ENCODE assay signal across 27 cellular contexts in the genomic region with DNA sequence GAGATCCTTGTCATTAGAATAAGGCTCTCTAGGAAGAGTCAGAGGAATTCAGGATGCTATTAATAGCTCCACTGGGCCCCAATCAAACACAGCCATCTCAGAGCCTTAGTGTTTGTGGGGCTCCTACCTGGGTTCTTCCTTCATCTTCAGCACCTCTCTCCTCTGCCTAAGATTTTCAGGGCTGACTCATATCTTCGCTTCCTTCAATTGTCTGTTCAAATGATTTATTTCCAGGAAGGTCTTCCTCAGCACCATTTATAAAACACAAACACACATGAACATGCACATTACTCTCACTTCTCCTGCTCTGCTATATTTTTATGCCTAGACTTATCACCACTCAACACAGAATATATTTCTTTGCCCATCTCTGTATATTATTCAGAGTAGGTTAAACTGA.
DNase-seq lines count a peak whose midpoint lies in the region; ATAC-seq, FAIRE-seq and TF ChIP-seq lines count a peak whose summit lies in the region.
"Had no signal": no experiment of that assay in that cellular context is flagged by ENCODE, and none has a peak within 500 bp of the region (broad histone marks: within the 10 kb centered on the region; RNA-seq: fewer than 3 reads in every experiment).

No MANE protein-coding gene starts in this region.

- no peak for FAIRE-seq in kidney (lab: Jason Lieb, UNC)
- FAIRE-seq: frontal cortex, G401.6 had no signal

- H3K4me3 Mint-ChIP-seq in HFFc6 = peak overlapping the region; percentile 57
- H3K4me3 Mint-ChIP-seq in activated naive CD8-positive, alpha-beta T cell treated with anti-CD3 and anti-CD28 coated beads, Interleukin-2, amount 50 U/mL, for 24 hours = no peak overlapping the region
- no peak overlapping the region for H3K4me3 Mint-ChIP-seq in natural killer cell
- H3K4me3 Mint-ChIP-seq: activated B cell treated with CpG ODN at 0.5 μM for 24 hours; activated T-helper 17 cell treated with anti-CD3 and anti-CD28 coated beads, Interleukin-2, amount 50 U/mL, for 72 hours; CD4-positive, alpha-beta T cell had no signal

- WGBS in hepatocyte (ENCODE audit: low lambda C conversion rate, missing lambda C conversion rate) = 89% methylated on average over 1 of the region's 1 CpG

- H3K4me2 ChIP-seq in hepatocyte = no peak overlapping the region

- no peaks in the 10 kb centered on the region for H3K36me3 ChIP-seq in RWPE2 (ENCODE audit: low read depth)
- H3K36me3 ChIP-seq in hepatocyte (replicated peaks; ENCODE audit: insufficient read depth, low read depth) = no peaks in the 10 kb centered on the region
- no peaks in the 10 kb centered on the region for H3K36me3 ChIP-seq in skeletal muscle tissue (ENCODE audit: control insufficient read depth in 3 of 3, insufficient read depth in 3 of 3, low read length in 3 of 3)
- H3K36me3 ChIP-seq in kidney (ENCODE audit: control insufficient read depth in 1 of 2, insufficient read depth in 2 of 2, low read length in 2 of 2) = no peaks in the 10 kb centered on the region
- H3K36me3 ChIP-seq: tibial nerve had no signal

- no peak for DNase-seq in HFFc6
- no peak for DNase-seq in RWPE2 (ENCODE audit: low spot score)
- no peak for DNase-seq in hepatocyte (ENCODE audit: low spot score)
- no peak for DNase-seq in activated naive CD8-positive, alpha-beta T cell treated with anti-CD3 and anti-CD28 coated beads, Interleukin-2, amount 50 U/mL, for 24 hours
- no peak for DNase-seq in natural killer cell
- DNase-seq in kidney = no peak
- DNase-seq: activated B cell treated with CpG ODN at 0.5 μM for 24 hours; activated CD4-positive, alpha-beta T cell treated with anti-CD3 and anti-CD28 coated beads, Interleukin-2, amount 50 U/mL, for 4 hours; CD4-positive, alpha-beta T cell; DMS153; effector memory CD4-positive, alpha-beta T cell; islet precursor cell; KG1; MM.1S; NCI-H1417 treated with DMSO at 0.1 percent for 48 hours; NCI-H774; SHP77; stimulated activated naive CD4-positive, alpha-beta T cell treated with Interleukin-2 at 50 U/mL for 16 hours; SW 1271; T1000 had no signal

- H3K27me3 ChIP-seq in RWPE2 (ENCODE audit: insufficient read depth, poor library complexity, severe bottlenecking) = no peaks in the 10 kb centered on the region
- H3K27me3 ChIP-seq in hepatocyte = no peaks in the 10 kb centered on the region
- H3K27me3 ChIP-seq in skeletal muscle tissue (ENCODE audit: control insufficient read depth in 3 of 3, insufficient read depth in 3 of 3, low read length in 3 of 3) = no peaks in the 10 kb centered on the region
- H3K27me3 ChIP-seq: tibial nerve had no signal

- H3K9me2 ChIP-seq in hepatocyte (replicated peaks; ENCODE audit: insufficient read depth) = no peaks in the 10 kb centered on the region

- H4K20me1 ChIP-seq in hepatocyte (ENCODE audit: insufficient read depth, poor library complexity, severe bottlenecking) = no peaks in the 10 kb centered on the region

- H2AFZ ChIP-seq in hepatocyte = no peak overlapping the region

- H3K4me3 ChIP-seq in RWPE2 (ENCODE audit: severe bottlenecking) (no peak overlapping the region), hepatocyte (no peak overlapping the region), skeletal muscle tissue (ENCODE audit: low read length in 3 of 3) (no peak overlapping the region), kidney (ENCODE audit: low read length in 2 of 2) (no peak overlapping the region)
- H3K4me3 ChIP-seq: tibial nerve had no signal

- no peaks in the 10 kb centered on the region for H3K79me2 ChIP-seq in hepatocyte

- no peak for ATAC-seq in RWPE2 (ENCODE audit: low read depth)
- ATAC-seq in GM18867 (IDR thresholded peaks at IDR 0.05; ENCODE audit: unreplicated experiment) = no peak
- no peak for ATAC-seq in activated naive CD8-positive, alpha-beta T cell treated with anti-CD3 and anti-CD28 coated beads, Interleukin-2, amount 50 U/mL, for 24 hours
- no peak for ATAC-seq in natural killer cell
- ATAC-seq: activated naive CD4-positive, alpha-beta T cell treated with anti-CD3 and anti-CD28 coated beads, Interleukin-2, amount 50 U/mL, for 72 hours; activated T-helper 17 cell treated with anti-CD3 and anti-CD28 coated beads, Interleukin-2, amount 50 U/mL, for 72 hours had no signal

- peaks cover 3% of the 10 kb centered on the region; the same call in 1 of the 2 replicates for H3K36me3 Mint-ChIP-seq in HFFc6 (ENCODE audit: low read depth)
- H3K36me3 Mint-ChIP-seq in activated naive CD8-positive, alpha-beta T cell treated with anti-CD3 and anti-CD28 coated beads, Interleukin-2, amount 50 U/mL, for 24 hours (ENCODE audit: low read depth) = no peaks in the 10 kb centered on the region
- peaks cover 6% of the 10 kb centered on the region for H3K36me3 Mint-ChIP-seq in natural killer cell

- H3K27me3 Mint-ChIP-seq in HFFc6 (ENCODE audit: insufficient read depth) = no peaks in the 10 kb centered on the region
- peaks cover 39% of the 10 kb centered on the region for H3K27me3 Mint-ChIP-seq in activated naive CD8-positive, alpha-beta T cell treated with anti-CD3 and anti-CD28 coated beads, Interleukin-2, amount 50 U/mL, for 24 hours
- H3K27me3 Mint-ChIP-seq in natural killer cell (ENCODE audit: low read depth in 2 of 2) = peaks cover 24 to 64% of the 10 kb centered on the region in 2 donors

- H3K9me3 ChIP-seq in RWPE2 (ENCODE audit: severe bottlenecking) (no peaks in the 10 kb centered on the region), hepatocyte (ENCODE audit: low read depth) (no peaks in the 10 kb centered on the region), skeletal muscle tissue (ENCODE audit: control insufficient read depth in 3 of 3, low read length in 3 of 3) (peaks cover 0 to 3% (median 0%) of the 10 kb centered on the region in 3 donors), kidney (ENCODE audit: control insufficient read depth in 1 of 2, low read length in 2 of 2) (peaks cover 0 to 6% of the 10 kb centered on the region in 2 donors)

- H3K4me1 ChIP-seq in RWPE2 (ENCODE audit: insufficient read depth, poor library complexity, severe bottlenecking) (peaks cover 50% of the 10 kb centered on the region), hepatocyte (ENCODE audit: insufficient read depth) (peaks cover 40% of the 10 kb centered on the region), skeletal muscle tissue (ENCODE audit: control insufficient read depth in 3 of 3, insufficient read depth in 3 of 3, low read length in 3 of 3) (peaks cover 20 to 25% (median 24%) of the 10 kb centered on the region in 3 donors), kidney (ENCODE audit: control insufficient read depth in 1 of 2, insufficient read depth in 1 of 2, low read depth in 1 of 2, low read length in 2 of 2) (peaks cover 5 to 7% of the 10 kb centered on the region in 2 donors)

- TF ChIP-seq CTCF in HFFc6 (IDR thresholded peaks at IDR 0.05) = no peak
- no peak for TF ChIP-seq CTCF in RWPE2 (IDR thresholded peaks at IDR 0.05; ENCODE audit: poor library complexity, severe bottlenecking)
- TF ChIP-seq CTCF in hepatocyte (IDR thresholded peaks at IDR 0.05; ENCODE audit: poor library complexity) = no peak
- no peak for TF ChIP-seq CTCF in natural killer cell (IDR thresholded peaks at IDR 0.05)
- no peak for TF ChIP-seq CTCF in kidney (IDR thresholded peaks at IDR 0.05; ENCODE audit: borderline replicate concordance, extremely low read depth, insufficient read depth)

- H3K9me3 Mint-ChIP-seq in HFFc6 (no peaks in the 10 kb centered on the region), natural killer cell (no peaks in the 10 kb centered on the region)
- peaks cover 9% of the 10 kb centered on the region for H3K9me3 Mint-ChIP-seq in activated naive CD8-positive, alpha-beta T cell treated with anti-CD3 and anti-CD28 coated beads, Interleukin-2, amount 50 U/mL, for 24 hours

- H3K27ac ChIP-seq in RWPE2 (ENCODE audit: poor library complexity, severe bottlenecking) (peak overlapping the region; percentile 27), hepatocyte (peak overlapping the region; percentile 61), skeletal muscle tissue (ENCODE audit: low read depth, low read length) (peak overlapping the region; percentile 13), kidney (ENCODE audit: low read depth in 2 of 2, low read length in 2 of 2) (no peak overlapping the region)

- intact Hi-C loops in natural killer cell (cut with micrococcal nuclease) (no loop called here), kidney (cut with DNase I) (no loop called here)

- H3K27ac Mint-ChIP-seq in HFFc6 (peak overlapping the region; percentile 81), natural killer cell (no peak overlapping the region)
- no peak overlapping the region for H3K27ac Mint-ChIP-seq in activated naive CD8-positive, alpha-beta T cell treated with anti-CD3 and anti-CD28 coated beads, Interleukin-2, amount 50 U/mL, for 24 hours
- H3K27ac Mint-ChIP-seq: activated B cell treated with CpG ODN at 0.5 μM for 24 hours; activated naive CD4-positive, alpha-beta T cell treated with anti-CD3 and anti-CD28 coated beads, Interleukin-2, amount 50 U/mL, for 72 hours; activated T-helper 17 cell treated with anti-CD3 and anti-CD28 coated beads, Interleukin-2, amount 50 U/mL, for 72 hours; CD4-positive, alpha-beta T cell had no signal

- no peak overlapping the region for H3K9ac ChIP-seq in skeletal muscle tissue (ENCODE audit: low read depth in 1 of 3, low read length in 3 of 3)
- H3K9ac ChIP-seq in kidney (ENCODE audit: low read length in 2 of 2) = no peak overlapping the region

- peaks cover 90% of the 10 kb centered on the region for H3K4me1 Mint-ChIP-seq in HFFc6 (ENCODE audit: low read depth)
- H3K4me1 Mint-ChIP-seq in activated naive CD8-positive, alpha-beta T cell treated with anti-CD3 and anti-CD28 coated beads, Interleukin-2, amount 50 U/mL, for 24 hours = peaks cover 9% of the 10 kb centered on the region
- H3K4me1 Mint-ChIP-seq in natural killer cell = peaks cover 0 to 7% of the 10 kb centered on the region in 2 donors
- H3K4me1 Mint-ChIP-seq: activated B cell treated with CpG ODN at 0.5 μM for 24 hours had no signal

Comparison
In these comparisons a context has a peak if more than half of its experiments do, and no peak if none do; other contexts are left out.
1. H3K27ac ChIP-seq: peak in RWPE2 (single experiment), hepatocyte (single experiment) and skeletal muscle tissue (single experiment); none in kidney (0 of 2).